In the genomic region with DNA sequence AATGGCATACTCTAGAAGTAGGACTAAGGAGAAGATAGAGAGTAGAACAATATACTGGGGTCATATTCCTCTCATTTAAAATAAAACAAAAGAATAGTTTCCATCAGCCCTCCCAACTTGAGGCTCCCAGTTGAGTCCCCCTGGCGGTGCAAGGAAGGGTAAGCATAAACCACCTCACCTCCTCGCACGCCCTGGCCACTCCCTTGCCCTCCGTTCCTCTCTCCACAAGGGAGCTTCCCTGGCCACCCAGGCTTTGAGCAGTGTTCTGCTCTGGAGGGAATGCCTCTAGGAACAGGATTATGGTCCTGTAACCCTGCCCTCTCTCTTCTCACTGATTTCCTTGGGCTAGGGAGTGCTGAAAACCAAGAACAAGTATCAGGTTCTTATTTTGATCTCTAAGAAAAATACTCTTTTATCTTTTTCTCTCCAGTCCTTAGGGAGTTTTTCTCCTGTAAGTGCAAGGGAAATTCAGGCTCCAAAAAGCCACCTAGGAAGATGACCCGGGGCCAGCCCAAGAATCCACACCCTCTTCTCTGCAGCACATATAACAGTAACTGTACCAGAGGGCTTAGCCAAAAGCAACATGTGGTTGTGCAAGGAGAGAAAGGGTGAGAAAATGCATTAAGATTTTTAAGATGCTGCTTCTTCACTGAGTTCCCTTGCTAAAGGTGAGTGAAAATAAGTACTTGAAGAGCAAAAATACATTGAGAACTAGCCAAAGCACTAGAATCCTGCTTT, we compare ENCODE assay signal across 1 cellular context.
TF ChIP-seq lines count a peak whose summit lies in the region.

No MANE protein-coding gene starts in this region.

TF ChIP-seq in K562, 482 proteins besides CTCF, POLR2A, EP300 and RAD21:
- TF ChIP-seq ZNF561 (CRISPR knock-in tag; conservative IDR thresholded peaks at IDR 0.05) (no peak), ZBTB7A (IDR thresholded peaks at IDR 0.05; ENCODE audit: borderline replicate concordance, control insufficient read depth, low read depth, low read length) (no peak), SMC3 (conservative IDR thresholded peaks at IDR 0.05; ENCODE audit: insufficient read depth, low read depth, low read length) (0 out of 2 replicates have a peak, but pooled peaks have one; percentile 5)
- TF ChIP-seq, protein P1, sequence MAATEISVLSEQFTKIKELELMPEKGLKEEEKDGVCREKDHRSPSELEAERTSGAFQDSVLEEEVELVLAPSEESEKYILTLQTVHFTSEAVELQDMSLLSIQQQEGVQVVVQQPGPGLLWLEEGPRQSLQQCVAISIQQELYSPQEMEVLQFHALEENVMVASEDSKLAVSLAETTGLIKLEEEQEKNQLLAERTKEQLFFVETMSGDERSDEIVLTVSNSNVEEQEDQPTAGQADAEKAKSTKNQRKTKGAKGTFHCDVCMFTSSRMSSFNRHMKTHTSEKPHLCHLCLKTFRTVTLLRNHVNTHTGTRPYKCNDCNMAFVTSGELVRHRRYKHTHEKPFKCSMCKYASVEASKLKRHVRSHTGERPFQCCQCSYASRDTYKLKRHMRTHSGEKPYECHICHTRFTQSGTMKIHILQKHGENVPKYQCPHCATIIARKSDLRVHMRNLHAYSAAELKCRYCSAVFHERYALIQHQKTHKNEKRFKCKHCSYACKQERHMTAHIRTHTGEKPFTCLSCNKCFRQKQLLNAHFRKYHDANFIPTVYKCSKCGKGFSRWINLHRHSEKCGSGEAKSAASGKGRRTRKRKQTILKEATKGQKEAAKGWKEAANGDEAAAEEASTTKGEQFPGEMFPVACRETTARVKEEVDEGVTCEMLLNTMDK (IDR thresholded peaks at IDR 0.05; ENCODE audit: borderline replicate concordance, insufficient read depth, low read depth, low read length, poor library complexity, severe bottlenecking), result peak; percentile 56
- TF ChIP-seq, protein P2, sequence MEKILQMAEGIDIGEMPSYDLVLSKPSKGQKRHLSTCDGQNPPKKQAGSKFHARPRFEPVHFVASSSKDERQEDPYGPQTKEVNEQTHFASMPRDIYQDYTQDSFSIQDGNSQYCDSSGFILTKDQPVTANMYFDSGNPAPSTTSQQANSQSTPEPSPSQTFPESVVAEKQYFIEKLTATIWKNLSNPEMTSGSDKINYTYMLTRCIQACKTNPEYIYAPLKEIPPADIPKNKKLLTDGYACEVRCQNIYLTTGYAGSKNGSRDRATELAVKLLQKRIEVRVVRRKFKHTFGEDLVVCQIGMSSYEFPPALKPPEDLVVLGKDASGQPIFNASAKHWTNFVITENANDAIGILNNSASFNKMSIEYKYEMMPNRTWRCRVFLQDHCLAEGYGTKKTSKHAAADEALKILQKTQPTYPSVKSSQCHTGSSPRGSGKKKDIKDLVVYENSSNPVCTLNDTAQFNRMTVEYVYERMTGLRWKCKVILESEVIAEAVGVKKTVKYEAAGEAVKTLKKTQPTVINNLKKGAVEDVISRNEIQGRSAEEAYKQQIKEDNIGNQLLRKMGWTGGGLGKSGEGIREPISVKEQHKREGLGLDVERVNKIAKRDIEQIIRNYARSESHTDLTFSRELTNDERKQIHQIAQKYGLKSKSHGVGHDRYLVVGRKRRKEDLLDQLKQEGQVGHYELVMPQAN (IDR thresholded peaks at IDR 0.05; ENCODE audit: borderline replicate concordance), result no peak
